ENCODE assay signal across 13 cellular contexts in genomic region chr14:31992051-31992450, GRCh38.
DNase-seq lines count a peak whose midpoint lies in the region; TF ChIP-seq lines count a peak whose summit lies in the region.
"Had no signal": no experiment of that assay in that cellular context is flagged by ENCODE, and none has a peak within 500 bp of the region (broad histone marks: within the 10 kb centered on the region; RNA-seq: fewer than 3 reads in every experiment).

No MANE protein-coding gene starts in this region.

- DNase-seq in AG10803 (ENCODE audit: low read depth): peak; percentile 98
- peak; percentile 92 for DNase-seq in NCI-H226
- DNase-seq in epithelial cell of esophagus (ENCODE audit: low read depth): peak; percentile 90
- no peak for DNase-seq in nephron progenitor cell
- DNase-seq in NCI-H2081 treated with DMSO at 0.1 percent for 48 hours (lab: John Stamatoyannopoulos, UW): no peak
- DNase-seq in glutamatergic neuron: no peak
- DNase-seq in endothelial cell (ENCODE audit: low spot score): no peak
- DNase-seq in central memory CD4-positive, alpha-beta T cell: no peak
- DNase-seq: activated CD4-positive, alpha-beta T cell treated with anti-CD3 and anti-CD28 coated beads for 1 hour; activated naive CD4-positive, alpha-beta T cell; naive B cell; SIG-M5 had no signal

- no peak for TF ChIP-seq CTCF in AG10803 (conservative IDR thresholded peaks at IDR 0.05; ENCODE audit: low read length)
- no peak for TF ChIP-seq CTCF in epithelial cell of esophagus (IDR thresholded peaks at IDR 0.05; ENCODE audit: insufficient read depth, low read depth, low read length, missing control alignments)
- no peak for TF ChIP-seq CTCF in nephron progenitor cell (IDR thresholded peaks at IDR 0.05)
- TF ChIP-seq CTCF in glutamatergic neuron (IDR thresholded peaks at IDR 0.05; ENCODE audit: partially characterized antibody, unreplicated experiment): no peak
- no peak for TF ChIP-seq CTCF in endothelial cell (IDR thresholded peaks at IDR 0.05; ENCODE audit: unreplicated experiment)

- H3K4me3 ChIP-seq in AG10803 (ENCODE audit: low read length): no peak overlapping the region
- no peak overlapping the region for H3K4me3 ChIP-seq in epithelial cell of esophagus (ENCODE audit: low read length)

- H3K4me1 Mint-ChIP-seq in nephron progenitor cell (peaks cover 76% of the 10 kb centered on the region), glutamatergic neuron (ENCODE audit: low read depth, unreplicated experiment) (peaks cover 8% of the 10 kb centered on the region), endothelial cell (ENCODE audit: unreplicated experiment) (peaks cover 7% of the 10 kb centered on the region)
- H3K4me1 Mint-ChIP-seq: naive B cell; stimulated activated effector memory CD8-positive, alpha-beta T cell treated with anti-CD3 and anti-CD28 coated beads, Interleukin-12 subunit alpha, Interleukin-12 subunit beta, amount 100 ng/mL, for 72 hours had no signal

- no peak overlapping the region for H3K4me3 Mint-ChIP-seq in nephron progenitor cell
- no peak overlapping the region for H3K4me3 Mint-ChIP-seq in glutamatergic neuron (ENCODE audit: unreplicated experiment)
- H3K4me3 Mint-ChIP-seq in endothelial cell (ENCODE audit: unreplicated experiment): no peak overlapping the region
- H3K4me3 Mint-ChIP-seq: naive B cell; stimulated activated effector memory CD8-positive, alpha-beta T cell treated with anti-CD3 and anti-CD28 coated beads, Interleukin-12 subunit alpha, Interleukin-12 subunit beta, amount 100 ng/mL, for 72 hours had no signal

- peak overlapping the region; percentile 46 for H3K27ac Mint-ChIP-seq in nephron progenitor cell
- H3K27ac Mint-ChIP-seq in glutamatergic neuron (ENCODE audit: unreplicated experiment): no peak overlapping the region
- no peak overlapping the region for H3K27ac Mint-ChIP-seq in endothelial cell (ENCODE audit: unreplicated experiment)
- H3K27ac Mint-ChIP-seq: naive B cell; stimulated activated effector memory CD8-positive, alpha-beta T cell treated with anti-CD3 and anti-CD28 coated beads, Interleukin-12 subunit alpha, Interleukin-12 subunit beta, amount 100 ng/mL, for 72 hours had no signal

- H3K27me3 Mint-ChIP-seq in nephron progenitor cell (ENCODE audit: low read depth, poor library complexity): peaks cover 6% of the 10 kb centered on the region
- no peaks in the 10 kb centered on the region for H3K27me3 Mint-ChIP-seq in glutamatergic neuron (ENCODE audit: unreplicated experiment)
- no peaks in the 10 kb centered on the region for H3K27me3 Mint-ChIP-seq in endothelial cell (ENCODE audit: unreplicated experiment)

- H3K9me3 Mint-ChIP-seq in nephron progenitor cell (peaks cover 13% of the 10 kb centered on the region), glutamatergic neuron (ENCODE audit: unreplicated experiment) (no peaks in the 10 kb centered on the region), endothelial cell (ENCODE audit: unreplicated experiment) (no peaks in the 10 kb centered on the region)
- H3K9me3 Mint-ChIP-seq: stimulated activated effector memory CD8-positive, alpha-beta T cell treated with anti-CD3 and anti-CD28 coated beads, Interleukin-12 subunit alpha, Interleukin-12 subunit beta, amount 100 ng/mL, for 72 hours had no signal

- H3K36me3 Mint-ChIP-seq in nephron progenitor cell (ENCODE audit: low read depth) (peaks cover under 1% of the 10 kb centered on the region), glutamatergic neuron (ENCODE audit: unreplicated experiment) (no peaks in the 10 kb centered on the region), endothelial cell (ENCODE audit: low read depth, unreplicated experiment) (no peaks in the 10 kb centered on the region)
- H3K36me3 Mint-ChIP-seq: naive B cell; stimulated activated effector memory CD8-positive, alpha-beta T cell treated with anti-CD3 and anti-CD28 coated beads, Interleukin-12 subunit alpha, Interleukin-12 subunit beta, amount 100 ng/mL, for 72 hours had no signal

Comparison
In these comparisons a context has a peak if more than half of its experiments do, and no peak if none do; other contexts are left out.
1. DNase-seq: peak in AG10803 (single experiment), NCI-H226 (single experiment) and epithelial cell of esophagus (single experiment); none in nephron progenitor cell (single experiment), NCI-H2081 treated with DMSO at 0.1 percent for 48 hours (single experiment), glutamatergic neuron (single experiment), endothelial cell (single experiment) and central memory CD4-positive, alpha-beta T cell (single experiment).